9 cellular contexts compared by ENCODE assay signal in the genomic region with DNA sequence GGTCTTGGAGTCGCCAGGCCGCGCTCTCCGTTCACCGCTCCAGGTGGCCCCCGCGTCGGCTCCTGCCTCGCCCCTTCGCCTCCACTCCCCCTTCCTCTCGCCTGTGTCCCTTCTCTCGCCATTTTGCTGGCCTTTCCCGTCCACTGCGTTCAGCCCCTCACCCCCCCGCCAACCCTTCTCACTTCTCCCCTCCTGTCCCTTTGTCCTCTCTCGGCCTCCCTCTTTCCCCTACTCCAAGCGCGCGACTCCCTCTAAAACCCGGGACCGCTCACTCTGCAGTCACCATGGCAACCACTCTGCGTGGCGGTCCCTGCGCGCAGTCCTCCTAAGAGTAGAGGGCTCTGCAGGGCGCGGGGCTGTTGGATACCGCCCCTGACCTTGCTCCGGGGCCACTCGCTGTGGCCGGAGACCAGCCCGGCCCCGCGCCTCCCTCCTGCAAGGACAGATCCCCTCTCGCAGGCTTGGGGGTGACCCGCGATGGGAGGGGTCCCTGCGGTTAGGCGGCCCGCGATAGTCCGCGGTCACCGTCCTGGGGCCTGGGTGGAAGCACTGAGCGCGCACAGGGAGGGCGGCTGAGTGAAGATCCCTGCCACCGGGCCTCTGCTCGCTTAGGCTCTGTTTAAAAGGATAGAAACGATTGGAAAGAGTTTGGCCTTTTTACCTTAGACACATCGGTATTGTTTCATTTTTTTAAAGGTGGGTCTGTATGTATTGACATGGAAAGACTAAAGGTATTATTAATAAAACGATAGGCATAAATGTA. TPM values are rescaled to one million over a fixed set of nuclear protein-coding genes. Genes with fewer than 3 reads are reported as not detected.
DNase-seq lines count a peak whose midpoint lies in the region; ATAC-seq, FAIRE-seq and TF ChIP-seq lines count a peak whose summit lies in the region.
"Had no signal": no experiment of that assay in that cellular context is flagged by ENCODE, and none has a peak within 500 bp of the region (broad histone marks: within the 10 kb centered on the region; RNA-seq: fewer than 3 reads in every experiment).

No MANE protein-coding gene starts in this region.

- peak overlapping the region; percentile 5 to 86 (median 27) for H3K4me3 ChIP-seq in endothelial cell of umbilical vein (replicated peaks in 1 of 3; ENCODE audit: insufficient read depth in 1 of 3, low read depth in 1 of 3, low read length in 3 of 3)
- H3K4me3 ChIP-seq in mucosa of stomach (ENCODE audit: low read length) = peak overlapping the region; percentile 74
- H3K4me3 ChIP-seq in thymus (ENCODE audit: low read length) = peak overlapping the region; percentile 71

- peaks cover 7% of the 10 kb centered on the region for H3K4me1 ChIP-seq in endothelial cell of umbilical vein (ENCODE audit: control insufficient read depth, extremely low read depth, insufficient read depth, low read length)
- peaks cover 8% of the 10 kb centered on the region for H3K4me1 ChIP-seq in mucosa of stomach (ENCODE audit: control insufficient read depth, insufficient read depth, low read length)
- no peaks in the 10 kb centered on the region for H3K4me1 ChIP-seq in thymus (ENCODE audit: control insufficient read depth, insufficient read depth, low read length)

- peak overlapping the region; percentile 14 for H3K27ac ChIP-seq in endothelial cell of umbilical vein (ENCODE audit: insufficient read depth, low read depth, low read length)
- no peak overlapping the region for H3K27ac ChIP-seq in thymus (ENCODE audit: low read depth)

- peak overlapping the region; percentile 25 for H3K27ac Mint-ChIP-seq in activated CD4-positive, alpha-beta T cell treated with anti-CD3 and anti-CD28 coated beads, Interleukin-2, amount 10 ng/mL, durations not matched to agents 7 days and 5 days

- CTCF ChIA-PET in activated CD4-positive, alpha-beta T cell treated with anti-CD3 and anti-CD28 coated beads, Interleukin-2, amount 10 ng/mL, durations not matched to agents 7 days and 5 days (lab: Charles Lee) = no interaction called here
- CTCF ChIA-PET in endothelial cell of umbilical vein (lab: Charles Lee) = interaction anchor here (1.2 kb wide), 1 partner anchor 46 kb away, joined by 4 read pairs; no protein-coding TSS in a partner anchor

- no peak for TF ChIP-seq POLR2A in endothelial cell of umbilical vein (IDR thresholded peaks at IDR 0.05; ENCODE audit: low read depth, low read length)

- ATAC-seq in HG03460 (IDR thresholded peaks at IDR 0.05; ENCODE audit: unreplicated experiment) = no peak

- dilution Hi-C loops in endothelial cell of umbilical vein (cut with MboI; ENCODE audit: extremely low pct_ligation_motif_present, low sequenced_read_pairs) = no loop called here

- peak overlapping the region; percentile 73 for H3K4me3 Mint-ChIP-seq in activated CD4-positive, alpha-beta T cell treated with anti-CD3 and anti-CD28 coated beads, Interleukin-2, amount 10 ng/mL, durations not matched to agents 7 days and 5 days

- H3K9me3 ChIP-seq in endothelial cell of umbilical vein (replicated peaks; ENCODE audit: control insufficient read depth, insufficient read depth, low read length) = no peaks in the 10 kb centered on the region
- H3K9me3 ChIP-seq in mucosa of stomach (ENCODE audit: control insufficient read depth, low read length) = no peaks in the 10 kb centered on the region
- H3K9me3 ChIP-seq in thymus (ENCODE audit: control insufficient read depth) = no peaks in the 10 kb centered on the region

- peak overlapping the region; percentile 80 for H2AFZ ChIP-seq in endothelial cell of umbilical vein (ENCODE audit: low read depth, low read length)

- POLR2A ChIA-PET in activated CD4-positive, alpha-beta T cell treated with anti-CD3 and anti-CD28 coated beads, Interleukin-2, amount 10 ng/mL, durations not matched to agents 7 days and 5 days (lab: Charles Lee) = no interaction called here
- POLR2A ChIA-PET in endothelial cell of umbilical vein (lab: Charles Lee) = no interaction called here

- H3K9ac ChIP-seq in endothelial cell of umbilical vein (replicated peaks; ENCODE audit: extremely low read depth, insufficient read depth, low read length) (peak overlapping the region; percentile 57), mucosa of stomach (ENCODE audit: low read length) (peak overlapping the region; percentile 76)

- H3K27me3 ChIP-seq in endothelial cell of umbilical vein (ENCODE audit: control insufficient read depth in 2 of 2, insufficient read depth in 2 of 2, low read length in 2 of 2) = no peaks in the 10 kb centered on the region
- peaks cover 3% of the 10 kb centered on the region for H3K27me3 ChIP-seq in mucosa of stomach (ENCODE audit: control insufficient read depth, insufficient read depth, low read length)
- H3K27me3 ChIP-seq in thymus (ENCODE audit: control insufficient read depth, insufficient read depth) = peaks cover 33% of the 10 kb centered on the region

- peaks cover 26% of the 10 kb centered on the region for H3K79me2 ChIP-seq in endothelial cell of umbilical vein (ENCODE audit: control insufficient read depth, insufficient read depth, low read length)

- H3K36me3 ChIP-seq in endothelial cell of umbilical vein (ENCODE audit: control insufficient read depth in 2 of 2, extremely low read depth in 1 of 2, insufficient read depth in 2 of 2, low read length in 2 of 2) (no peaks in the 10 kb centered on the region), mucosa of stomach (ENCODE audit: control insufficient read depth, insufficient read depth, low read length) (no peaks in the 10 kb centered on the region), thymus (ENCODE audit: control insufficient read depth, insufficient read depth) (no peaks in the 10 kb centered on the region)

- TSS peak; percentile 56 for BruUV-seq in endothelial cell of umbilical vein (replicated peaks; lab: Mats Ljungman, UMichigan)

- no peaks in the 10 kb centered on the region for H3K9me3 Mint-ChIP-seq in activated CD4-positive, alpha-beta T cell treated with anti-CD3 and anti-CD28 coated beads, Interleukin-2, amount 10 ng/mL, durations not matched to agents 7 days and 5 days

- DNase-seq in EL (peak; percentile 52), NCI-H1417 treated with DMSO at 0.1 percent for 48 hours (lab: John Stamatoyannopoulos, UW) (peak; percentile 64), endothelial cell of umbilical vein (ENCODE audit: low read depth, low spot score) (peak; percentile 56), mesenteric fat pad (ENCODE audit: low spot score) (no peak)
- peak; percentile 38 for DNase-seq in activated CD4-positive, alpha-beta T cell treated with anti-CD3 and anti-CD28 coated beads, Interleukin-2, amount 10 ng/mL, durations not matched to agents 7 days and 5 days

- H4K20me1 ChIP-seq in endothelial cell of umbilical vein (replicated peaks; ENCODE audit: control insufficient read depth, extremely low read depth, insufficient read depth, low read length) = no peaks in the 10 kb centered on the region

- TF ChIP-seq CTCF in endothelial cell of umbilical vein (IDR thresholded peaks at IDR 0.05; ENCODE audit: extremely low read depth in 1 of 2, insufficient read depth in 1 of 2, low read depth in 1 of 2, low read length in 2 of 2) = no peak

- no peaks in the 10 kb centered on the region for H3K36me3 Mint-ChIP-seq in activated CD4-positive, alpha-beta T cell treated with anti-CD3 and anti-CD28 coated beads, Interleukin-2, amount 10 ng/mL, durations not matched to agents 7 days and 5 days (ENCODE audit: low read depth)

- peaks cover 44% of the 10 kb centered on the region for H3K27me3 Mint-ChIP-seq in activated CD4-positive, alpha-beta T cell treated with anti-CD3 and anti-CD28 coated beads, Interleukin-2, amount 10 ng/mL, durations not matched to agents 7 days and 5 days

- H3K9me1 ChIP-seq in endothelial cell of umbilical vein (replicated peaks; ENCODE audit: control insufficient read depth, extremely low read depth, insufficient read depth, low read length) = no peaks in the 10 kb centered on the region

- peak overlapping the region; percentile 65 for H3K4me2 ChIP-seq in endothelial cell of umbilical vein (ENCODE audit: insufficient read depth, low read length)

- intact Hi-C loops in endothelial cell of umbilical vein (cut with micrococcal nuclease) = loop anchor here (1.0 to 2.0 kb wide), 2 partner anchors 32 to 110 kb away; partner anchors contain the start of gene EIF4A3

- 4% methylated on average over 51 of the region's 52 CpGs for WGBS in thymus

- H3K4me1 Mint-ChIP-seq in activated CD4-positive, alpha-beta T cell treated with anti-CD3 and anti-CD28 coated beads, Interleukin-2, amount 10 ng/mL, durations not matched to agents 7 days and 5 days = peaks cover 12% of the 10 kb centered on the region

- FAIRE-seq in endothelial cell of umbilical vein (lab: Jason Lieb, UNC) = no peak

TF ChIP-seq in endothelial cell of umbilical vein, 7 proteins besides CTCF, POLR2A, EP300 and RAD21 (continues in another document):
- TF ChIP-seq GATA2 (IDR thresholded peaks at IDR 0.05; ENCODE audit: insufficient read depth, insufficient read length, low read depth, low read length) = no peak
- no peak for TF ChIP-seq EZH2 (IDR thresholded peaks at IDR 0.05; ENCODE audit: borderline replicate concordance, low read depth, low read length, severe bottlenecking)

RNA-seq across cellular contexts. Expression of gene CCDC40, which starts 0.5 kb away (rescaled TPM):
- total RNA-seq in activated CD4-positive, alpha-beta T cell treated with anti-CD3 and anti-CD28 coated beads, Interleukin-2, amount 10 ng/mL, durations not matched to agents 7 days and 5 days = not detected
- total RNA-seq in endothelial cell of umbilical vein = 4.1 and 5.5 TPM in 2 replicates
- polyA plus RNA-seq in endothelial cell of umbilical vein = 1.1 and 1.4 TPM in 2 replicates
- polyA plus RNA-seq in endothelial cell of umbilical vein (2011; cell fraction: cytosol; rRNA removed) = 1.0 and 1.2 TPM in 2 replicates
- 8.6 and 9.7 TPM in 2 replicates for polyA plus RNA-seq in endothelial cell of umbilical vein (2011; cell fraction: nucleus; rRNA removed)
- polyA plus RNA-seq in endothelial cell of umbilical vein (2012) = 2.0 and 2.3 TPM in 2 replicates
- polyA minus RNA-seq in endothelial cell of umbilical vein = 0.42 and 2.1 TPM in 2 replicates
- 1.3 TPM for polyA minus RNA-seq in endothelial cell of umbilical vein (2011; cell fraction: cytosol; rRNA and poly(A)+ RNA removed)
- polyA minus RNA-seq in endothelial cell of umbilical vein (2011; cell fraction: nucleus; rRNA and poly(A)+ RNA removed) = 2.7 and 4.1 TPM in 2 replicates
- 1.5 TPM for polyA plus RNA-seq in thymus
- 7.9 TPM for total RNA-seq in mesenteric fat pad
- total RNA-seq: T-helper 2 cell treated with Interferon-gamma antibody and Interleukin-4, amounts not matched to agents 100 ng/mL and 5 ng/mL, for 36 hours had no signal

RNA-seq across cellular contexts. Expression of gene TBC1D16, which starts 1.2 kb away (rescaled TPM):
- 1 to 10 TPM in 1 of 2 experiments, under 1 TPM in 1; 0.74 to 1.2 TPM for total RNA-seq in activated CD4-positive, alpha-beta T cell treated with anti-CD3 and anti-CD28 coated beads, Interleukin-2, amount 10 ng/mL, durations not matched to agents 7 days and 5 days
- total RNA-seq in endothelial cell of umbilical vein (48.6 and 50.9 TPM in 2 replicates), mesenteric fat pad (111 TPM)
- polyA plus RNA-seq in endothelial cell of umbilical vein (11.8 and 12.9 TPM in 2 replicates), thymus (4.2 TPM)
- 17.0 and 18.8 TPM in 2 replicates for polyA plus RNA-seq in endothelial cell of umbilical vein (2011; cell fraction: cytosol; rRNA removed)
- polyA plus RNA-seq in endothelial cell of umbilical vein (2011; cell fraction: nucleus; rRNA removed) = 27.8 and 33.2 TPM in 2 replicates
- 42.3 and 56.7 TPM in 2 replicates for polyA plus RNA-seq in endothelial cell of umbilical vein (2012)
- polyA minus RNA-seq in endothelial cell of umbilical vein = 39.8 and 45.3 TPM in 2 replicates
- 3.7 TPM for polyA minus RNA-seq in endothelial cell of umbilical vein (2011; cell fraction: cytosol; rRNA and poly(A)+ RNA removed)
- polyA minus RNA-seq in endothelial cell of umbilical vein (2011; cell fraction: nucleus; rRNA and poly(A)+ RNA removed) = 20.3 and 27.9 TPM in 2 replicates

Comparison
In these comparisons a context has a peak if more than half of its experiments do, and no peak if none do; other contexts are left out.
1. RNA of gene TBC1D16, which starts 1.2 kb away (total RNA-seq): 111 TPM in mesenteric fat pad (single experiment) and 48.6 to 50.9 TPM in endothelial cell of umbilical vein; 0.74 to 1.2 TPM in activated CD4-positive, alpha-beta T cell treated with anti-CD3 and anti-CD28 coated beads, Interleukin-2, amount 10 ng/mL, durations not matched to agents 7 days and 5 days; every median in the first group is over 10 times any median in the second.
2. Peak in every context shown above with its lines, with median percentiles within 50 percentile points of each other: H3K4me3 ChIP-seq.